ENCODE assay signal across 1 cellular context in genomic region chr3:52284051-52284450, GRCh38.
TF ChIP-seq lines count a peak whose summit lies in the region.

No MANE protein-coding gene starts in this region.

TF ChIP-seq in GM12878, 131 proteins besides CTCF, POLR2A, EP300 and RAD21:
- peak; percentile 47; the same call in 1 of the 2 replicates for TF ChIP-seq NR2F1 (conservative IDR thresholded peaks at IDR 0.05)
TF ChIP-seq in GM12878: peak in this region for 1; not testable (repeated sequence) for 130.
